In the genomic region with DNA sequence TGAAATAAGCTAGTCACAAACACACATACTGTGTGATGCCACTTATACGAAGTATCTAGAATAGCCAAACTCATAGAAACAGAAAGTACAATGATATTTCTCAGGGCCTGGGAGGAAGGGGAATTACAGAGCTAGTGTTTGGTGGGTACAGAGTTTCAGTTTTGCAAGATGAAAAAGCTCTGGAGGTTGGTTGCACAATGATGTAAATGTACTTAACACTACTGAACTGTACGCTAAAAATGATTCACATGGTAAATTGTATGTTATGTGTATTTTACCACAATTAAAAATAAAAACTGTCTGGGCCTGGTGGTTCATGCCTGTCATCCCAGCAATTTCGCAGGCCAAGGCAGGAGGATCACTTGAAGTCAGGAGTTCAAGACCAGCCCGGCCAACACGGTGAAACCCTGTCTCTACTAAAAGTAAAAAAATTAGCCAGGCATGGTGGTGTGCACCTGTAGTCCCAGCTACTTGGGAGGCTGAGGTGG, we compare ENCODE assay signal across 10 cellular contexts. TPM values are rescaled to one million over a fixed set of nuclear protein-coding genes. Genes with fewer than 3 reads are reported as not detected.
DNase-seq lines count a peak whose midpoint lies in the region; ATAC-seq and TF ChIP-seq lines count a peak whose summit lies in the region.
"Had no signal": no experiment of that assay in that cellular context is flagged by ENCODE, and none has a peak within 500 bp of the region (broad histone marks: within the 10 kb centered on the region; RNA-seq: fewer than 3 reads in every experiment).

No MANE protein-coding gene starts in this region.

- peaks cover 9% of the 10 kb centered on the region for H3K27me3 Mint-ChIP-seq in activated naive CD8-positive, alpha-beta T cell treated with anti-CD3 and anti-CD28 coated beads, Interleukin-2, amount 50 U/mL, for 24 hours
- H3K27me3 Mint-ChIP-seq: brain had no signal

- H3K4me1 ChIP-seq in hepatocyte (ENCODE audit: insufficient read depth): no peaks in the 10 kb centered on the region

- no peak for DNase-seq in activated naive CD8-positive, alpha-beta T cell treated with anti-CD3 and anti-CD28 coated beads, Interleukin-2, amount 50 U/mL, for 24 hours
- no peak for DNase-seq in T-helper 9 cell
- no peak for DNase-seq in hepatocyte (ENCODE audit: low spot score)
- DNase-seq in Kasumi-1 (lab: John Stamatoyannopoulos, UW): no peak
- DNase-seq in epidermal melanocyte (ENCODE audit: insufficient read length, low spot score): no peak
- DNase-seq: DMS53 had no signal

- H3K79me2 ChIP-seq in hepatocyte: no peaks in the 10 kb centered on the region

- WGBS in hepatocyte (ENCODE audit: low lambda C conversion rate, missing lambda C conversion rate): 98% methylated on average over 5 of the region's 5 CpGs

- H3K4me2 ChIP-seq in hepatocyte: no peak overlapping the region

- H2AFZ ChIP-seq in hepatocyte: no peak overlapping the region

- ATAC-seq in GM18502 (IDR thresholded peaks at IDR 0.05; ENCODE audit: poor library complexity, unreplicated experiment) (peak; percentile 76), GM21515 (IDR thresholded peaks at IDR 0.05; ENCODE audit: unreplicated experiment) (peak; percentile 57), HG03571 (IDR thresholded peaks at IDR 0.05; ENCODE audit: unreplicated experiment) (peak; percentile 90)
- ATAC-seq in activated naive CD8-positive, alpha-beta T cell treated with anti-CD3 and anti-CD28 coated beads, Interleukin-2, amount 50 U/mL, for 24 hours: peak; percentile 99

- H3K9me2 ChIP-seq in hepatocyte (replicated peaks; ENCODE audit: insufficient read depth): no peaks in the 10 kb centered on the region

- no peaks in the 10 kb centered on the region for H3K27me3 ChIP-seq in hepatocyte

- TF ChIP-seq CTCF in hepatocyte (IDR thresholded peaks at IDR 0.05; ENCODE audit: poor library complexity): no peak

- peak overlapping the region; percentile 4 for H3K27ac Mint-ChIP-seq in activated naive CD8-positive, alpha-beta T cell treated with anti-CD3 and anti-CD28 coated beads, Interleukin-2, amount 50 U/mL, for 24 hours
- H3K27ac Mint-ChIP-seq: brain had no signal

- no peak overlapping the region for H3K27ac ChIP-seq in hepatocyte

- no peak overlapping the region for H3K4me3 ChIP-seq in hepatocyte

- H3K36me3 ChIP-seq in hepatocyte (replicated peaks; ENCODE audit: insufficient read depth, low read depth): no peaks in the 10 kb centered on the region

- no peak overlapping the region for H3K4me3 Mint-ChIP-seq in activated naive CD8-positive, alpha-beta T cell treated with anti-CD3 and anti-CD28 coated beads, Interleukin-2, amount 50 U/mL, for 24 hours
- H3K4me3 Mint-ChIP-seq: brain had no signal

- H3K9me3 Mint-ChIP-seq in activated naive CD8-positive, alpha-beta T cell treated with anti-CD3 and anti-CD28 coated beads, Interleukin-2, amount 50 U/mL, for 24 hours: no peaks in the 10 kb centered on the region

- no peaks in the 10 kb centered on the region for H4K20me1 ChIP-seq in hepatocyte (ENCODE audit: insufficient read depth, poor library complexity, severe bottlenecking)

- H3K36me3 Mint-ChIP-seq in activated naive CD8-positive, alpha-beta T cell treated with anti-CD3 and anti-CD28 coated beads, Interleukin-2, amount 50 U/mL, for 24 hours (ENCODE audit: low read depth): no peaks in the 10 kb centered on the region
- H3K36me3 Mint-ChIP-seq: brain had no signal

- peaks cover 20% of the 10 kb centered on the region for H3K4me1 Mint-ChIP-seq in activated naive CD8-positive, alpha-beta T cell treated with anti-CD3 and anti-CD28 coated beads, Interleukin-2, amount 50 U/mL, for 24 hours

- H3K9me3 ChIP-seq in hepatocyte (ENCODE audit: low read depth): no peaks in the 10 kb centered on the region

RNA-seq across cellular contexts. Expression of a gene that starts 15.3 kb away (rescaled TPM):
- total RNA-seq in hepatocyte: 0.13 and 0.24 TPM in 2 replicates
- polyA plus RNA-seq in hepatocyte: 0.16 and 0.68 TPM in 2 replicates
